21 cellular contexts compared by ENCODE assay signal in genomic region chr15:78661001-78661400, GRCh38. TPM values are rescaled to one million over a fixed set of nuclear protein-coding genes. Genes with fewer than 3 reads are reported as not detected.
"Had no signal": no experiment of that assay in that cellular context is flagged by ENCODE, and none has a peak within 500 bp of the region (broad histone marks: within the 10 kb centered on the region; RNA-seq: fewer than 3 reads in every experiment).

No MANE protein-coding gene starts in this region.

- H3K9ac ChIP-seq: KMS-11, SK-N-SH had no signal

- H3K4me2 ChIP-seq: KMS-11, SK-N-SH had no signal

- ATAC-seq: HepG2 had no signal

- H3K9me3 ChIP-seq: SK-N-SH had no signal

- DNase-seq: IMR-90, Kasumi-1, NCI-H1105, NCI-H1417, NCI-H146, NCI-H1694 treated with DMSO at 0.1 percent for 48 hours, NCI-H1930, NCI-H2081, NCI-H2107, NCI-H2227 treated with DMSO at 0.1 percent for 48 hours, NCI-H510A, NCI-H524 treated with DMSO at 0.1 percent for 48 hours, NCI-H774, Right ventricle myocardium superior, SIG-M5, SK-N-SH, SW 1271 had no signal

- H3K9me2 ChIP-seq: SK-N-SH had no signal

- H3K27ac ChIP-seq: KMS-11 had no signal

RNA-seq across cellular contexts. Expression of gene CHRNB4, which starts 20.0 kb away (rescaled TPM):
- total RNA-seq: HepG2, HT1080, IMR-90, M059J, Right ventricle myocardium superior had no signal
- polyA plus RNA-seq: HepG2, IMR-90 had no signal

RNA-seq across cellular contexts. Expression of gene CHRNA3, which starts 40.2 kb away (rescaled TPM):
- total RNA-seq: HepG2, HT1080, IMR-90, M059J had no signal
- polyA plus RNA-seq: HepG2, IMR-90 had no signal
